10 cellular contexts compared by ENCODE assay signal in genomic region chr3:29693863-29694262, GRCh38.
DNase-seq lines count a peak whose midpoint lies in the region; TF ChIP-seq lines count a peak whose summit lies in the region.
"Had no signal": no experiment of that assay in that cellular context is flagged by ENCODE, and none has a peak within 500 bp of the region (broad histone marks: within the 10 kb centered on the region; RNA-seq: fewer than 3 reads in every experiment).

No MANE protein-coding gene starts in this region.

- DNase-seq in H4 (ENCODE audit: low spot score) (peak; percentile 78), amniotic epithelial cell (ENCODE audit: low read depth) (peak; percentile 97), right atrium auricular region (ENCODE audit: low spot score) (no peak), sigmoid colon (no peak), NCI-H345 (lab: John Stamatoyannopoulos, UW) (no peak), NCI-H446 treated with DMSO at 0.1 percent for 48 hours (lab: John Stamatoyannopoulos, UW) (no peak), KG1 (lab: John Stamatoyannopoulos, UW) (no peak), NCI-H2227 treated with DMSO at 0.1 percent for 48 hours (lab: John Stamatoyannopoulos, UW) (no peak)
- DNase-seq: immature natural killer cell, NCI-H524 had no signal

- peaks cover under 1% of the 10 kb centered on the region for H3K36me3 ChIP-seq in right atrium auricular region
- H3K36me3 ChIP-seq in sigmoid colon, result no peaks in the 10 kb centered on the region

- H3K27me3 ChIP-seq in right atrium auricular region (no peaks in the 10 kb centered on the region), sigmoid colon (no peaks in the 10 kb centered on the region)

- H3K27ac ChIP-seq in right atrium auricular region (peak overlapping the region; percentile 31 to 73), sigmoid colon (peak overlapping the region; percentile 71 to 86 (median 84))

- TF ChIP-seq CTCF in right atrium auricular region (IDR thresholded peaks at IDR 0.05) (no peak), sigmoid colon (IDR thresholded peaks at IDR 0.05) (no peak)

- intact Hi-C loops in sigmoid colon (cut with DNase I), result loop anchor here (2.0 to 10.0 kb wide), 2 partner anchors 169 to 411 kb away; no protein-coding TSS in a partner anchor

- WGBS in sigmoid colon, 2 donors, result 72 to 84% methylated on average over 1 of the region's 1 CpG

- TF ChIP-seq EP300 in sigmoid colon (IDR thresholded peaks at IDR 0.05), result no peak

- H3K4me1 ChIP-seq in right atrium auricular region (peaks cover 0 to 39% of the 10 kb centered on the region in 2 donors), sigmoid colon (peaks cover 0 to 77% (median 50%) of the 10 kb centered on the region in 4 donors)

- H3K4me3 ChIP-seq in right atrium auricular region (no peak overlapping the region), sigmoid colon (no peak overlapping the region)

- no peaks in the 10 kb centered on the region for H3K9me3 ChIP-seq in right atrium auricular region
- no peaks in the 10 kb centered on the region for H3K9me3 ChIP-seq in sigmoid colon

- TF ChIP-seq POLR2A in sigmoid colon (IDR thresholded peaks at IDR 0.05), result no peak

Comparison
In these comparisons a context has a peak if more than half of its experiments do, and no peak if none do; other contexts are left out.
1. DNase-seq: peak in H4 (single experiment) and amniotic epithelial cell (single experiment); none in right atrium auricular region (single experiment), sigmoid colon (single experiment), NCI-H345 (single experiment), NCI-H446 treated with DMSO at 0.1 percent for 48 hours (single experiment), KG1 (single experiment) and NCI-H2227 treated with DMSO at 0.1 percent for 48 hours (single experiment).